In genomic region chr1:108267097-108267496, GRCh38 we compare ENCODE assay signal across 14 cellular contexts. TPM values are rescaled to one million over a fixed set of nuclear protein-coding genes. Genes with fewer than 3 reads are reported as not detected.
"Had no signal": no experiment of that assay in that cellular context is flagged by ENCODE, and none has a peak within 500 bp of the region (broad histone marks: within the 10 kb centered on the region; RNA-seq: fewer than 3 reads in every experiment).

No MANE protein-coding gene starts in this region.

RNA-seq across cellular contexts. Expression of gene NBPF4, which starts 23.2 kb away (rescaled TPM):
- total RNA-seq: natural killer cell, ovary, posterior vena cava, pulmonary artery endothelial cell, right atrium auricular region, stomach, subcutaneous adipose tissue, temporal lobe, thoracic aorta, thyroid gland, upper lobe of left lung, vagina had no signal
- polyA plus RNA-seq: naive thymus-derived CD4-positive, alpha-beta T cell; neural cell; stomach had no signal
